In the genomic region with DNA sequence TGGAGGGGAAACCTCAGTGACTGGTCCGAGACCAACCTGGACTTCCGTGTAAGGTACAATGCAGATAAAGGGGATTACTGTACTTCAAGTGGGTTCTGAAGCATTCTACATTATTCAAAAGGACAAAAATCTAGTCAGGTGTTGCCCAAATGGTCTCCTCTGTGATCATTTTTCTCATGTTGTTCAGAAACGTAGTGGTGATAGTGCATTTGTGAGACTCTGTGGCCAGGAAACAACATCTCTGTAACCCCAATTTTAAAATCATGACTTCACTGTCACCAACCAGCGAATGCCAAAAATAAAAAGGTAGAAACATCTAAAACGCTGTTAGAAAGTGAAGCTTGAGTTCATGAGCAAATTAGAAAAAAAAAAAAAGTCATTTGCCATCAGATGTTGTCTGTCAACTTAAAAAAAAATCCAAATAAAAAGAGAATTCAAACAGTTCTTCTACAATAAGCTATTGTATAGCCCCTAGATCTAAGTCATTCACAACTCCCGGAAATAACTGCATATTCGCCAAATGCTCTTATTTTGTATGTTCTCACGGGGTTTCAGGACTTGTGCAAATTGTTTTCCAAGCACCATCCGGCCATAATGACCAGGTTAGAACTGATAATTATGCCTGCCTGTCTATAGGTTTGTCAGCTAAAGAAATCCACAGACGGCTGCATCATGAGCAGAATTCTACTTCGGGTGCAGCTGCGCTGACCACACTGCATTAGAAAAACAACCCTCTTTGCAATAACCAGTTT, we compare ENCODE assay signal across 7 cellular contexts.
DNase-seq lines count a peak whose midpoint lies in the region; ATAC-seq and TF ChIP-seq lines count a peak whose summit lies in the region.

No MANE protein-coding gene starts in this region.

- peaks cover 59% of the 10 kb centered on the region for H3K36me3 Mint-ChIP-seq in activated T-helper 17 cell treated with anti-CD3 and anti-CD28 coated beads, Interleukin-2, amount 50 U/mL, for 72 hours (ENCODE audit: low read depth)
- H3K36me3 Mint-ChIP-seq in chondrocyte (ENCODE audit: low read depth), result no peaks in the 10 kb centered on the region
- no peaks in the 10 kb centered on the region for H3K36me3 Mint-ChIP-seq in Caco-2 (ENCODE audit: insufficient read depth, unreplicated experiment)

- no peaks in the 10 kb centered on the region for H3K9me3 ChIP-seq in Caco-2

- H3K4me1 Mint-ChIP-seq in activated T-helper 17 cell treated with anti-CD3 and anti-CD28 coated beads, Interleukin-2, amount 50 U/mL, for 72 hours, result peaks cover 77% of the 10 kb centered on the region
- H3K4me1 Mint-ChIP-seq in chondrocyte (ENCODE audit: low read depth), result peaks cover 22% of the 10 kb centered on the region
- no peaks in the 10 kb centered on the region for H3K4me1 Mint-ChIP-seq in Caco-2 (ENCODE audit: low read depth, unreplicated experiment)

- H3K36me3 ChIP-seq in Caco-2 (ENCODE audit: control insufficient read depth, insufficient read depth, low read length), result no peaks in the 10 kb centered on the region

- peak overlapping the region; percentile 97 for H3K4me3 Mint-ChIP-seq in activated T-helper 17 cell treated with anti-CD3 and anti-CD28 coated beads, Interleukin-2, amount 50 U/mL, for 72 hours
- H3K4me3 Mint-ChIP-seq in chondrocyte (ENCODE audit: unreplicated experiment) (no peak overlapping the region), Caco-2 (ENCODE audit: unreplicated experiment) (no peak overlapping the region)

- intact Hi-C loops in Caco-2 (cut with micrococcal nuclease; ENCODE audit: unreplicated experiment), result no loop called here

- H3K9me3 Mint-ChIP-seq in activated T-helper 17 cell treated with anti-CD3 and anti-CD28 coated beads, Interleukin-2, amount 50 U/mL, for 72 hours, result no peaks in the 10 kb centered on the region
- no peaks in the 10 kb centered on the region for H3K9me3 Mint-ChIP-seq in chondrocyte (ENCODE audit: low read depth)
- no peaks in the 10 kb centered on the region for H3K9me3 Mint-ChIP-seq in Caco-2 (ENCODE audit: unreplicated experiment)

- no peaks in the 10 kb centered on the region for H3K27me3 Mint-ChIP-seq in activated T-helper 17 cell treated with anti-CD3 and anti-CD28 coated beads, Interleukin-2, amount 50 U/mL, for 72 hours
- H3K27me3 Mint-ChIP-seq in chondrocyte (ENCODE audit: low read depth) (no peaks in the 10 kb centered on the region), Caco-2 (ENCODE audit: insufficient read depth, unreplicated experiment) (peaks cover 5% of the 10 kb centered on the region)

- peak; percentile 55 for DNase-seq in stimulated activated naive CD8-positive, alpha-beta T cell treated with anti-CD3 and anti-CD28 coated beads, Interleukin-15, Interleukin-2, amounts not matched to agents 100 U/mL and 50 U/mL, for 24 hours
- DNase-seq in chondrocyte (ENCODE audit: low spot score) (no peak), Caco-2 (no peak), SHP77 treated with DMSO at 0.1 percent for 48 hours (lab: John Stamatoyannopoulos, UW) (no peak)

- POLR2A ChIA-PET in Caco-2 (lab: Charles Lee), result no interaction called here

- peak overlapping the region; percentile 81 for H3K27ac Mint-ChIP-seq in activated T-helper 17 cell treated with anti-CD3 and anti-CD28 coated beads, Interleukin-2, amount 50 U/mL, for 72 hours
- H3K27ac Mint-ChIP-seq in chondrocyte (ENCODE audit: unreplicated experiment) (no peak overlapping the region), Caco-2 (ENCODE audit: unreplicated experiment) (no peak overlapping the region)

- ATAC-seq in GM19395 (IDR thresholded peaks at IDR 0.05; ENCODE audit: unreplicated experiment) (peak; percentile 69), HG03064 (IDR thresholded peaks at IDR 0.05; ENCODE audit: low read depth, unreplicated experiment) (peak; percentile 61)
- peak; percentile 56 for ATAC-seq in activated T-helper 17 cell treated with anti-CD3 and anti-CD28 coated beads, Interleukin-2, amount 50 U/mL, for 72 hours (replicated peaks)
- peak; percentile 60 for ATAC-seq in stimulated activated naive CD8-positive, alpha-beta T cell treated with anti-CD3 and anti-CD28 coated beads, Interleukin-15, Interleukin-2, amounts not matched to agents 100 U/mL and 50 U/mL, for 24 hours

- no peak overlapping the region for H3K4me3 ChIP-seq in Caco-2 (ENCODE audit: low read depth, low read length)

- CTCF ChIA-PET in Caco-2 (lab: Charles Lee), result no interaction called here

- H3K27me3 ChIP-seq in Caco-2 (replicated peaks; ENCODE audit: control insufficient read depth, insufficient read depth, low read length), result no peaks in the 10 kb centered on the region

- H3K4me1 ChIP-seq in Caco-2, result no peaks in the 10 kb centered on the region

- TF ChIP-seq CTCF in chondrocyte (IDR thresholded peaks at IDR 0.05), result no peak
- no peak for TF ChIP-seq CTCF in Caco-2 (IDR thresholded peaks at IDR 0.05; ENCODE audit: insufficient read depth in 1 of 2, low read depth in 1 of 2, low read length in 1 of 2, severe bottlenecking in 1 of 2, unreplicated experiment in 1 of 2)

- no TSS peak for BruUV-seq in Caco-2 (replicated peaks; lab: Mats Ljungman, UMichigan)
